In genomic region chr3:169494982-169495381, GRCh38 we compare ENCODE assay signal across 24 cellular contexts.
DNase-seq lines count a peak whose midpoint lies in the region; ATAC-seq lines count a peak whose summit lies in the region.
"Had no signal": no experiment of that assay in that cellular context is flagged by ENCODE, and none has a peak within 500 bp of the region (broad histone marks: within the 10 kb centered on the region; RNA-seq: fewer than 3 reads in every experiment).

No MANE protein-coding gene starts in this region.

- H3K27ac Mint-ChIP-seq in memory B cell, result peak overlapping the region; percentile 32
- H3K27ac Mint-ChIP-seq: B cell; CD8-positive, alpha-beta memory T cell; IgD-negative memory B cell had no signal

- H3K9me3 Mint-ChIP-seq in memory B cell, result peaks cover 2% of the 10 kb centered on the region
- H3K9me3 Mint-ChIP-seq: CD8-positive, alpha-beta memory T cell had no signal

- H3K36me3 Mint-ChIP-seq in memory B cell, result no peaks in the 10 kb centered on the region
- H3K36me3 Mint-ChIP-seq: CD8-positive, alpha-beta memory T cell; IgD-negative memory B cell had no signal

- ATAC-seq in memory B cell (ENCODE audit: low read depth) (no peak), GM19328 (IDR thresholded peaks at IDR 0.05; ENCODE audit: unreplicated experiment) (no peak)
- ATAC-seq: HCT116, Right ventricle myocardium inferior, SK-N-SH treated with all-trans-retinoic acid at 6 μM for 48 hours had no signal

- DNase-seq in NCI-H2081 (lab: John Stamatoyannopoulos, UW) (peak; percentile 14 to 68), NCI-H2081 treated with DMSO at 0.1 percent for 48 hours (lab: John Stamatoyannopoulos, UW) (no peak), NCI-H1105 (lab: John Stamatoyannopoulos, UW) (peak; percentile 74), NCI-H2227 treated with DMSO at 0.1 percent for 48 hours (lab: John Stamatoyannopoulos, UW) (peak; percentile 62), memory B cell (ENCODE audit: low spot score in 2 of 2) (no peak), kidney tubule cell (ENCODE audit: low spot score) (no peak)
- no peak for DNase-seq in activated CD4-positive, CD25-positive, alpha-beta regulatory T cell (lab: John Stamatoyannopoulos, UW)
- DNase-seq: CD8-positive, alpha-beta memory T cell; DMS 273 treated with DMSO at 0.1 percent for 48 hours; DND-41; MM.1S; NCI-H1436 treated with DMSO at 0.1 percent for 48 hours; NCI-H2029; NCI-H446 treated with DMSO at 0.1 percent for 48 hours; NCI-H526; NK-92 treated with Interleukin-12 subunit alpha and Interleukin-12 subunit beta, amount 100 ng/mL, for 24 hours; PC-9; SJCRH30 had no signal

- H3K4me3 Mint-ChIP-seq in memory B cell, result no peak overlapping the region
- H3K4me3 Mint-ChIP-seq: B cell; CD8-positive, alpha-beta memory T cell; IgD-negative memory B cell had no signal

- no peaks in the 10 kb centered on the region for H3K4me1 Mint-ChIP-seq in memory B cell
- H3K4me1 Mint-ChIP-seq: B cell; CD8-positive, alpha-beta memory T cell had no signal

- H3K27me3 Mint-ChIP-seq in memory B cell, result peaks cover 8% of the 10 kb centered on the region
- H3K27me3 Mint-ChIP-seq: B cell had no signal

Comparison
In these comparisons a context has a peak if more than half of its experiments do, and no peak if none do; other contexts are left out.
1. DNase-seq: peak in NCI-H2081 (2 of 2), NCI-H1105 (single experiment) and NCI-H2227 treated with DMSO at 0.1 percent for 48 hours (single experiment); none in NCI-H2081 treated with DMSO at 0.1 percent for 48 hours (single experiment), memory B cell (0 of 2), activated CD4-positive, CD25-positive, alpha-beta regulatory T cell (0 of 4) and kidney tubule cell (single experiment).